In the genomic region with DNA sequence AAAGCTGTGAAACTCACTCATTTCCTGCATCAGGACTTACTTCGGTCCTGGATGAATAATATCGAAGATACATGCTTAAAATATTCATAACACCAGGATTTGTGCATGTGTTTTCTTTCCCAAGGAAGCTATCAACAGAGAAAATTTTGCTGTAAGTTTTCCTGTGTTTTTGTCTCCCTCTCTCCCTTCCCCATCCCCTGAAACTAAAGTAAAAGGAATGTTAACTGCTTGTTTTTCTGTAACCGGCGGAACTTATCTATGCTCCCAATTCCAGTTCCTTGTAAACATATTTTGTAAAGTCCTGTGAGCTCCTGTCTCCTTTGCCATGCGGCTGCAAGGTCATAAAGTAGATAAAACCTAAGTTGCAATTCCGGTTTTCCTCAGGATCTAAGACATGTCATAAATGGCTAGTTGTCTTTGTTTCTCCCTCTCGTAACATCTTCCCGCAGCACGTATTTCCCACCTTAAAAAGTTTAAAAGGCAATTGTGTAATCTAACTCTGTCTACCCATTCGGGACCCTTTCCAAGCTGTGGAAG, we compare ENCODE assay signal across 28 cellular contexts.
DNase-seq lines count a peak whose midpoint lies in the region; ATAC-seq and TF ChIP-seq lines count a peak whose summit lies in the region.
"Had no signal": no experiment of that assay in that cellular context is flagged by ENCODE, and none has a peak within 500 bp of the region (broad histone marks: within the 10 kb centered on the region; RNA-seq: fewer than 3 reads in every experiment).

No MANE protein-coding gene starts in this region.

- no peak overlapping the region for H3K4me3 ChIP-seq in mesendoderm (ENCODE audit: low read length)
- peak overlapping the region in 1 of 2 donors; percentile 9 for H3K4me3 ChIP-seq in testis
- H3K4me3 ChIP-seq: BLaER1 treated with 17β-estradiol and CSF1 and Interleukin-3, amounts not matched to agents 10 nM and 100 nM; HAP-1; MG63; right atrium auricular region; SJCRH30; tibial nerve had no signal

- DNase-seq in H9: no peak
- DNase-seq in amniotic epithelial cell (ENCODE audit: low read depth): peak; percentile 25
- peak; percentile 30 for DNase-seq in mesendoderm
- peak; percentile 38 for DNase-seq in testis
- no peak for DNase-seq in NCI-H345 (lab: John Stamatoyannopoulos, UW)
- DNase-seq: activated B cell treated with CpG ODN at 0.5 μM for 24 hours; activated CD4-positive, alpha-beta T cell treated with anti-CD3 and anti-CD28 coated beads, Interleukin-2, amount 50 U/mL, for 1 hour; activated CD8-positive, alpha-beta memory T cell treated with anti-CD3 and anti-CD28 coated beads, Interleukin-2, amount 10 ng/mL, durations not matched to agents 7 days and 5 days; activated naive CD4-positive, alpha-beta T cell treated with anti-CD3 and anti-CD28 coated beads for 36 hours; amniotic stem cell; Calu3; effector CD4-positive, alpha-beta T cell; erythroblast; left cardiac atrium; MG63; NCI-H1417; NCI-H2081; NCI-H2227 treated with DMSO at 0.1 percent for 48 hours; NCI-H69; SJCRH30; stimulated activated CD4-positive, alpha-beta T cell treated with anti-CD3 and anti-CD28 coated beads, Interleukin-2, amount 100 ng/mL, for 24 hours had no signal

- H4K8ac ChIP-seq in H9 (replicated peaks; ENCODE audit: insufficient read length, low read depth, low read length) (no peak overlapping the region), mesendoderm (ENCODE audit: low read depth, low read length) (no peak overlapping the region)

- H2BK120ac ChIP-seq in H9 (ENCODE audit: low read depth, low read length, poor library complexity, severe bottlenecking) (no peak overlapping the region), mesendoderm (ENCODE audit: low read depth, low read length) (no peak overlapping the region)

- WGBS in H9 (ENCODE audit: extremely low coverage, insufficient read length, low lambda C conversion rate): no CpG with 5 or more reads among the region's 10 CpGs
- WGBS in mesendoderm (ENCODE audit: extremely low coverage, insufficient coverage, low lambda C conversion rate): no CpG with 5 or more reads among the region's 10 CpGs
- WGBS in testis, 2 donors: 5 to 9% methylated on average over 10 of the region's 10 CpGs

- H3K4me1 ChIP-seq in H9 (ENCODE audit: insufficient read depth, low read length) (no peaks in the 10 kb centered on the region; the same call in 1 of the 2 replicates), mesendoderm (ENCODE audit: control insufficient read depth, low read depth, low read length) (peaks cover 2% of the 10 kb centered on the region), testis (peaks cover 36% of the 10 kb centered on the region)
- H3K4me1 ChIP-seq: BLaER1 treated with 17β-estradiol and CSF1 and Interleukin-3, amounts not matched to agents 10 nM and 100 nM; right atrium auricular region; SJCRH30 had no signal

- no peaks in the 10 kb centered on the region for H3K79me1 ChIP-seq in H9 (ENCODE audit: insufficient read depth, low read depth, low read length, poor library complexity, severe bottlenecking)
- no peaks in the 10 kb centered on the region for H3K79me1 ChIP-seq in mesendoderm (ENCODE audit: low read length)

- H3K23ac ChIP-seq in H9 (ENCODE audit: insufficient read length, low read depth, low read length) (no peak overlapping the region), mesendoderm (ENCODE audit: low read length) (no peak overlapping the region)

- H3K36me3 ChIP-seq in mesendoderm (ENCODE audit: control insufficient read depth, insufficient read depth, low read length) (no peaks in the 10 kb centered on the region), testis (ENCODE audit: low read depth, missing control alignments) (no peaks in the 10 kb centered on the region)
- H3K36me3 ChIP-seq: BLaER1 treated with 17β-estradiol and CSF1 and Interleukin-3, amounts not matched to agents 10 nM and 100 nM; HAP-1; MG63; right atrium auricular region; SJCRH30; tibial nerve had no signal

- no peaks in the 10 kb centered on the region; a peak in 2 of 7 replicates for H3K36me3 Mint-ChIP-seq in H9 (ENCODE audit: insufficient read depth in 1 of 3, low read depth in 3 of 3)
- H3K36me3 Mint-ChIP-seq: activated CD8-positive, alpha-beta memory T cell treated with anti-CD3 and anti-CD28 coated beads, Interleukin-2, amount 10 ng/mL, durations not matched to agents 7 days and 5 days; memory B cell had no signal

- H3T11ph ChIP-seq in H9 (ENCODE audit: low read length): no peak overlapping the region

- no peak overlapping the region for H3K4ac ChIP-seq in H9 (ENCODE audit: low read depth, low read length)
- no peak overlapping the region for H3K4ac ChIP-seq in mesendoderm (ENCODE audit: low read depth, low read length)

- no peak overlapping the region for H3K4me3 Mint-ChIP-seq in H9
- H3K4me3 Mint-ChIP-seq: activated B cell treated with CpG ODN at 0.5 μM for 24 hours; activated CD8-positive, alpha-beta memory T cell treated with anti-CD3 and anti-CD28 coated beads, Interleukin-2, amount 10 ng/mL, durations not matched to agents 7 days and 5 days; activated naive CD4-positive, alpha-beta T cell treated with anti-CD3 and anti-CD28 coated beads for 36 hours; memory B cell had no signal

- no peak overlapping the region for H3K14ac ChIP-seq in H9 (ENCODE audit: insufficient read depth, low read length)

- H4K91ac ChIP-seq in H9 (ENCODE audit: insufficient read length, low read depth, low read length): no peak overlapping the region

- no peaks in the 10 kb centered on the region for H3K27me3 Mint-ChIP-seq in H9 (ENCODE audit: low read depth)
- H3K27me3 Mint-ChIP-seq: activated B cell treated with CpG ODN at 0.5 μM for 24 hours; activated CD8-positive, alpha-beta memory T cell treated with anti-CD3 and anti-CD28 coated beads, Interleukin-2, amount 10 ng/mL, durations not matched to agents 7 days and 5 days; memory B cell had no signal

- H2BK20ac ChIP-seq in H9 (ENCODE audit: low read depth, low read length, poor library complexity, severe bottlenecking): no peak overlapping the region

- H2BK12ac ChIP-seq in H9 (ENCODE audit: insufficient read length, low read depth, low read length): no peak overlapping the region

- no peak overlapping the region for H3K9ac ChIP-seq in H9 (ENCODE audit: extremely low read depth, insufficient read length, low read length)
- H3K9ac ChIP-seq in mesendoderm (ENCODE audit: low read length): no peak overlapping the region
- H3K9ac ChIP-seq: BLaER1 treated with 17β-estradiol and CSF1 and Interleukin-3, amounts not matched to agents 10 nM and 100 nM had no signal

- H2BK15ac ChIP-seq in H9 (ENCODE audit: low read depth, low read length) (no peak overlapping the region), mesendoderm (replicated peaks; ENCODE audit: low read depth) (no peak overlapping the region)

- no peaks in the 10 kb centered on the region for H3K79me2 ChIP-seq in H9 (ENCODE audit: insufficient read depth, low read length)
- H3K79me2 ChIP-seq in mesendoderm (ENCODE audit: control insufficient read depth, insufficient read depth, low read length): no peaks in the 10 kb centered on the region

- H3K18ac ChIP-seq in H9 (ENCODE audit: insufficient read length, low read depth, low read length): no peak overlapping the region
- peak overlapping the region; percentile 80 for H3K18ac ChIP-seq in mesendoderm (ENCODE audit: low read length)

- H3K23me2 ChIP-seq in H9 (ENCODE audit: insufficient read length, low read depth, low read length, poor library complexity, severe bottlenecking): no peaks in the 10 kb centered on the region

- TF ChIP-seq CTCF in H9 (conservative IDR thresholded peaks at IDR 0.05) (no peak), testis (IDR thresholded peaks at IDR 0.05) (no peak)

- peaks cover 28 to 31% of the 10 kb centered on the region in 2 experiments for H3K4me1 Mint-ChIP-seq in H9
- H3K4me1 Mint-ChIP-seq: activated B cell treated with CpG ODN at 0.5 μM for 24 hours; activated CD8-positive, alpha-beta memory T cell treated with anti-CD3 and anti-CD28 coated beads, Interleukin-2, amount 10 ng/mL, durations not matched to agents 7 days and 5 days; memory B cell had no signal

- H3K56ac ChIP-seq in H9 (ENCODE audit: insufficient read length, low read depth, low read length) (no peak overlapping the region), mesendoderm (ENCODE audit: low read length) (peak overlapping the region; percentile 19)

- H4K20me1 ChIP-seq in H9 (ENCODE audit: control insufficient read depth, insufficient read depth, insufficient read length): no peaks in the 10 kb centered on the region
- H4K20me1 ChIP-seq: BLaER1 treated with 17β-estradiol and CSF1 and Interleukin-3, amounts not matched to agents 10 nM and 100 nM had no signal

- H2BK5ac ChIP-seq in H9 (ENCODE audit: insufficient read length, low read length) (no peak overlapping the region), mesendoderm (ENCODE audit: low read length) (no peak overlapping the region)

- H3K9me3 ChIP-seq in H9 (ENCODE audit: control insufficient read depth, low read depth, low read length): no peaks in the 10 kb centered on the region
- no peaks in the 10 kb centered on the region for H3K9me3 ChIP-seq in testis
- H3K9me3 ChIP-seq: BLaER1 treated with 17β-estradiol and CSF1 and Interleukin-3, amounts not matched to agents 10 nM and 100 nM; HAP-1; MG63; right atrium auricular region; SJCRH30; tibial nerve had no signal

- no peaks in the 10 kb centered on the region for H3K9me3 Mint-ChIP-seq in H9

- H2AFZ ChIP-seq in H9 (ENCODE audit: low read length): peak overlapping the region; percentile 78

- ATAC-seq in GM18519 (IDR thresholded peaks at IDR 0.05; ENCODE audit: low FRiP score, unreplicated experiment): no peak
- no peak for ATAC-seq in GM18505 (IDR thresholded peaks at IDR 0.05; ENCODE audit: unreplicated experiment)
- ATAC-seq: activated CD8-positive, alpha-beta memory T cell treated with anti-CD3 and anti-CD28 coated beads, Interleukin-2, amount 10 ng/mL, durations not matched to agents 7 days and 5 days; left cardiac atrium had no signal

- no peak overlapping the region for H2AK5ac ChIP-seq in H9 (ENCODE audit: insufficient read length, low read length)
- no peak overlapping the region for H2AK5ac ChIP-seq in mesendoderm (ENCODE audit: low read length)

- intact Hi-C loops in testis (cut with DNase I; ENCODE audit: low total_unique reads): no loop called here

- no peaks in the 10 kb centered on the region for H3K27me3 ChIP-seq in H9 (ENCODE audit: insufficient read depth, low read length)
- H3K27me3 ChIP-seq in mesendoderm (ENCODE audit: insufficient read depth, low read length, poor library complexity): no peaks in the 10 kb centered on the region
- no peaks in the 10 kb centered on the region for H3K27me3 ChIP-seq in testis
- H3K27me3 ChIP-seq: BLaER1 treated with 17β-estradiol and CSF1 and Interleukin-3, amounts not matched to agents 10 nM and 100 nM; MG63; right atrium auricular region; tibial nerve had no signal

- H3K4me2 ChIP-seq in H9 (ENCODE audit: insufficient read depth, insufficient read length, low read length): no peak overlapping the region
- H3K4me2 ChIP-seq in mesendoderm (ENCODE audit: low read length): no peak overlapping the region
- H3K4me2 ChIP-seq: BLaER1 treated with 17β-estradiol and CSF1 and Interleukin-3, amounts not matched to agents 10 nM and 100 nM had no signal

- H3K27ac Mint-ChIP-seq in H9: peak overlapping the region in 1 of 3 experiments; percentile 52; a peak in 2 of 7 replicates
- H3K27ac Mint-ChIP-seq: activated B cell treated with CpG ODN at 0.5 μM for 24 hours; activated CD8-positive, alpha-beta memory T cell treated with anti-CD3 and anti-CD28 coated beads, Interleukin-2, amount 10 ng/mL, durations not matched to agents 7 days and 5 days; activated naive CD4-positive, alpha-beta T cell treated with anti-CD3 and anti-CD28 coated beads for 36 hours; memory B cell had no signal

- no peak overlapping the region for H4K5ac ChIP-seq in H9 (ENCODE audit: insufficient read length, low read depth, low read length)
- no peak overlapping the region for H4K5ac ChIP-seq in mesendoderm (ENCODE audit: low read length)

- TF ChIP-seq POLR2A in testis (IDR thresholded peaks at IDR 0.05) (no peak), GM18505 (IDR thresholded peaks at IDR 0.05; ENCODE audit: borderline replicate concordance, extremely low read depth, insufficient read depth, insufficient read length) (no peak)

- H3K27ac ChIP-seq in H9 (ENCODE audit: insufficient read length, low read depth, low read length) (no peak overlapping the region), mesendoderm (ENCODE audit: low read depth, low read length) (no peak overlapping the region), testis (peak overlapping the region; percentile 67 to 76)
- H3K27ac ChIP-seq: BLaER1 treated with 17β-estradiol and CSF1 and Interleukin-3, amounts not matched to agents 10 nM and 100 nM; right atrium auricular region; SJCRH30; tibial nerve had no signal

Comparison
In these comparisons a context has a peak if more than half of its experiments do, and no peak if none do; other contexts are left out.
1. DNase-seq: peak in amniotic epithelial cell (single experiment), mesendoderm (single experiment) and testis (single experiment); none in H9 (single experiment) and NCI-H345 (single experiment).
2. H3K27ac ChIP-seq: peak in testis (2 of 2); none in H9 (single experiment) and mesendoderm (single experiment).